In the genomic region with DNA sequence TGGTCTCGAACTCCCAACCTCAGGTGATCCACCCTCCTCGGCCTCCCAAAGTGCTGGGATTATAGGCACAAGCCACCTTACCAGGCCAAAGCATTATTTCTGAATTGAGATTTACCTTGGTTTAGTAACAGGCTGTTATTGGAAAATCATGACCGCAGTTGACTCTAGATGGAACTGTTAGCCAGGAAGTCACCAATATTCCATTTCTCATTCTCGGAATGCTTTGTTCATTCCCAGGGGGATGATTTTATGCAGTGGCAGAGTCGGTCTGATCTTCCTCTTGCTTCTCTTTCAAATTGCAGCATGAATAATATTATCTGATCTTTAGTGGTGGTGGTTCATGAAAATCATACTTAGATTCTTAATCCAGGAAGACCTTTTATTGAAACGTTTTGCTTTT, we compare ENCODE assay signal across 14 cellular contexts.
DNase-seq lines count a peak whose midpoint lies in the region; ATAC-seq and TF ChIP-seq lines count a peak whose summit lies in the region.
"Had no signal": no experiment of that assay in that cellular context is flagged by ENCODE, and none has a peak within 500 bp of the region (broad histone marks: within the 10 kb centered on the region; RNA-seq: fewer than 3 reads in every experiment).

No MANE protein-coding gene starts in this region.

- POLR2A ChIA-PET in AG04449 (lab: Yijun Ruan, JAX), result interaction anchor here (0.6 kb wide), 1 partner anchor 196 kb away, joined by 3 read pairs; no protein-coding TSS in a partner anchor

- CTCF ChIA-PET in AG04449 (lab: Yijun Ruan, JAX), result interaction anchor here (0.7 to 4.2 kb wide), 18 partner anchors 9 to 501 kb away, joined by 3 to 27 read pairs (median 5); no protein-coding TSS in a partner anchor

- in situ Hi-C loops in ACHN (cut with HindIII; ENCODE audit: low pct_ligation_motif_present, low pct_unique_long_range_greater_than_20kb, low sequenced_read_pairs), result no loop called here

- TF ChIP-seq CTCF in AG04449 (IDR thresholded peaks at IDR 0.05; ENCODE audit: insufficient read depth, low read length, missing control alignments), result peak; percentile 7
- TF ChIP-seq CTCF in HFF-Myc (IDR thresholded peaks at IDR 0.05; ENCODE audit: low read depth, low read length, missing control alignments), result peak; percentile 6

- DNase-seq in AG04449 (ENCODE audit: low read depth, low spot score) (no peak), HFF-Myc (ENCODE audit: extremely low read depth, low read depth) (no peak), astrocyte of the hippocampus (ENCODE audit: low read depth, low spot score) (peak; percentile 47), kidney tubule cell (ENCODE audit: low spot score) (peak; percentile 2), ACHN (no peak), hippocampal formation (lab: John Stamatoyannopoulos, UW) (no peak)
- DNase-seq: activated T-cell treated with anti-CD3 and anti-CD28 coated beads, Interleukin-2, amount 50 U/mL, for 48 hours; Karpas-422; NCI-H2227 treated with DMSO at 0.1 percent for 48 hours; thyroid gland had no signal

- no peak overlapping the region for H3K4me3 ChIP-seq in AG04449 (ENCODE audit: low read depth, low read length)
- H3K4me3 ChIP-seq in HFF-Myc (replicated peaks; ENCODE audit: low read depth, low read length), result no peak overlapping the region
- H3K4me3 ChIP-seq: gastroesophageal sphincter, lung, thyroid gland had no signal

- ATAC-seq in GM18519 (IDR thresholded peaks at IDR 0.05; ENCODE audit: low FRiP score, unreplicated experiment), result no peak
- no peak for ATAC-seq in HG03521 (IDR thresholded peaks at IDR 0.05; ENCODE audit: unreplicated experiment)
- ATAC-seq: gastroesophageal sphincter had no signal

Comparison
In these comparisons a context has a peak if more than half of its experiments do, and no peak if none do; other contexts are left out.
1. DNase-seq: peak in astrocyte of the hippocampus (single experiment) and kidney tubule cell (single experiment); none in AG04449 (single experiment), HFF-Myc (single experiment), ACHN (single experiment) and hippocampal formation (0 of 2).